1 cellular context compared by ENCODE assay signal in genomic region chr9:33023661-33024060, GRCh38.
TF ChIP-seq lines count a peak whose summit lies in the region.

No MANE protein-coding gene starts in this region.

TF ChIP-seq in HepG2, 621 proteins besides CTCF, POLR2A, EP300 and RAD21:
- TF ChIP-seq RBFOX2 (IDR thresholded peaks at IDR 0.05; ENCODE audit: low read depth, low read length): 0 out of 2 replicates have a peak, but pooled peaks have one; percentile 40
- no peak for TF ChIP-seq ZNF160 (CRISPR knock-in tag; IDR thresholded peaks at IDR 0.05)
TF ChIP-seq in HepG2: peak in this region for 1.
